8 cellular contexts compared by ENCODE assay signal in the genomic region with DNA sequence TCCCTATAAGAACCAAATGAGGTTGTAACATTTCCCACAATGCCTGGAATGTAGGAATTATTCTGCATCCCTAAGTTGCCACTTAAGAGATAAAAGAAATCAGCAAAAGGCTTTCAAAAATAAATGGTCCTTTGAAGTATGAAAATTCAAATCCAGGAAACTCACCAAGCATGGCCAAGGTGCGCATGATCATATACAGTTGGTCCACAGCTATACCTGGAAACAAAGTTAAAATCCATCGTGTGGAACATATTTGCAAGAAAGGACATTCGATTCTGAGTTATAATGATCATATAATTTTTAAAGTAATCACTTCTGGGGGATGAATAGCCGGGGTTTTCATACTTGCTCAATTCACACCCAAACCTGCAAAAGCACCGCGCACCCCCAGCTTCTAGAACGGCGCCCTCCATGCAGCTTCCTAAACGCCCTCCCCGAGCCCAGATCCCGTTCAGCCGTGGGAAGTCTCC. TPM values are rescaled to one million over a fixed set of nuclear protein-coding genes. Genes with fewer than 3 reads are reported as not detected.
DNase-seq lines count a peak whose midpoint lies in the region; ATAC-seq and TF ChIP-seq lines count a peak whose summit lies in the region.

No MANE protein-coding gene starts in this region.

- H3K79me1 ChIP-seq in H9 (ENCODE audit: insufficient read depth, low read depth, low read length, poor library complexity, severe bottlenecking), result no peaks in the 10 kb centered on the region

- no peak overlapping the region for H2BK15ac ChIP-seq in H9 (ENCODE audit: low read depth, low read length)

- H3K36me3 Mint-ChIP-seq in H9 (ENCODE audit: insufficient read depth in 1 of 3, low read depth in 3 of 3), result peaks cover 15 to 25% (median 25%) of the 10 kb centered on the region in 3 experiments

- no peak overlapping the region for H2BK5ac ChIP-seq in H9 (ENCODE audit: insufficient read length, low read length)

- H3K4me1 ChIP-seq in H9 (ENCODE audit: insufficient read depth, low read length), result no peaks in the 10 kb centered on the region; the same call in 1 of the 2 replicates

- H3K14ac ChIP-seq in H9 (ENCODE audit: insufficient read depth, low read length), result peak overlapping the region; percentile 66

- no peak overlapping the region for H4K5ac ChIP-seq in H9 (ENCODE audit: insufficient read length, low read depth, low read length)

- peak overlapping the region; percentile 62 to 85 (median 71) for H3K4me3 ChIP-seq in skin epidermis

- H2BK20ac ChIP-seq in H9 (ENCODE audit: low read depth, low read length, poor library complexity, severe bottlenecking), result no peak overlapping the region

- H3K56ac ChIP-seq in H9 (ENCODE audit: insufficient read length, low read depth, low read length), result no peak overlapping the region

- peak overlapping the region; percentile 50 for H3K4me2 ChIP-seq in H9 (ENCODE audit: insufficient read depth, insufficient read length, low read length)

- peak overlapping the region in 2 of 3 experiments; percentile 87 to 96; a peak in 3 of 7 replicates for H3K27ac Mint-ChIP-seq in H9

- no peak overlapping the region for H2AFZ ChIP-seq in H9 (ENCODE audit: low read length)

- no peak overlapping the region for H4K8ac ChIP-seq in H9 (replicated peaks; ENCODE audit: insufficient read length, low read depth, low read length)

- H3K18ac ChIP-seq in H9 (ENCODE audit: insufficient read length, low read depth, low read length), result peak overlapping the region; percentile 25

- no peak overlapping the region for H3T11ph ChIP-seq in H9 (ENCODE audit: low read length)

- H4K91ac ChIP-seq in H9 (ENCODE audit: insufficient read length, low read depth, low read length), result no peak overlapping the region

- H2BK120ac ChIP-seq in H9 (ENCODE audit: low read depth, low read length, poor library complexity, severe bottlenecking), result no peak overlapping the region

- no peaks in the 10 kb centered on the region; a peak in 1 of 5 replicates for H3K9me3 Mint-ChIP-seq in H9

- peak overlapping the region; percentile 33 for H3K9ac ChIP-seq in H9 (ENCODE audit: extremely low read depth, insufficient read length, low read length)

- H4K20me1 ChIP-seq in H9 (ENCODE audit: control insufficient read depth, insufficient read depth, insufficient read length), result no peaks in the 10 kb centered on the region

- no peak for DNase-seq in H9
- DNase-seq in glomerular visceral epithelial cell (ENCODE audit: extremely low spot score), result peak; percentile 6
- no peak for DNase-seq in NCI-H1436 treated with DMSO at 0.1 percent for 48 hours (lab: John Stamatoyannopoulos, UW)
- no peak for DNase-seq in NCI-H1694 treated with DMSO at 0.1 percent for 48 hours (lab: John Stamatoyannopoulos, UW)
- DNase-seq in NCI-H446 (lab: John Stamatoyannopoulos, UW), result no peak

- no peak overlapping the region for H3K23ac ChIP-seq in H9 (ENCODE audit: insufficient read length, low read depth, low read length)

- no peak overlapping the region for H2BK12ac ChIP-seq in H9 (ENCODE audit: insufficient read length, low read depth, low read length)

- no peak overlapping the region for H2AK5ac ChIP-seq in H9 (ENCODE audit: insufficient read length, low read length)

- H3K27me3 Mint-ChIP-seq in H9 (ENCODE audit: low read depth), result no peaks in the 10 kb centered on the region; the same call in 1 of the 2 replicates

- no peaks in the 10 kb centered on the region for H3K23me2 ChIP-seq in H9 (ENCODE audit: insufficient read length, low read depth, low read length, poor library complexity, severe bottlenecking)

- H3K4me1 Mint-ChIP-seq in H9, result peaks cover 18 to 25% of the 10 kb centered on the region in 2 experiments

- no peak overlapping the region for H3K4ac ChIP-seq in H9 (ENCODE audit: low read depth, low read length)

- ATAC-seq in HG03095 (IDR thresholded peaks at IDR 0.05; ENCODE audit: unreplicated experiment), result no peak

- H3K9me3 ChIP-seq in H9 (ENCODE audit: control insufficient read depth, low read depth, low read length), result no peaks in the 10 kb centered on the region

- H3K27me3 ChIP-seq in H9 (ENCODE audit: insufficient read depth, low read length), result no peaks in the 10 kb centered on the region

- no peak overlapping the region for H3K27ac ChIP-seq in H9 (ENCODE audit: insufficient read length, low read depth, low read length)
- H3K27ac ChIP-seq in VCaP, result peak overlapping the region; percentile 90
- peak overlapping the region; percentile 69 to 92 (median 86) for H3K27ac ChIP-seq in skin epidermis

- no peaks in the 10 kb centered on the region for H3K79me2 ChIP-seq in H9 (ENCODE audit: insufficient read depth, low read length)

- H3K4me3 Mint-ChIP-seq in H9, result peak overlapping the region; percentile 87 to 95

- no CpG with 5 or more reads among the region's 12 CpGs for WGBS in H9 (ENCODE audit: extremely low coverage, insufficient read length, low lambda C conversion rate)

- TF ChIP-seq CTCF in H9 (conservative IDR thresholded peaks at IDR 0.05) (no peak), VCaP (conservative IDR thresholded peaks at IDR 0.05) (no peak)

RNA-seq across cellular contexts. Expression of gene CARS2, which starts 0.5 kb away (rescaled TPM):
- 41.9 and 46.3 TPM in 2 replicates for total RNA-seq in H9 (2021)

RNA-seq across cellular contexts. Expression of gene ING1, which starts 8.1 kb away (rescaled TPM):
- 17.3 and 18.7 TPM in 2 replicates for total RNA-seq in H9 (2021)
